1 cellular context compared by ENCODE assay signal in genomic region chr7:151679073-151679708, GRCh38.
TF ChIP-seq lines count a peak whose summit lies in the region.

No MANE protein-coding gene starts in this region.

TF ChIP-seq in A549, 52 proteins besides CTCF, POLR2A, EP300 and RAD21 (continued from another document):
- TF ChIP-seq, protein P1, sequence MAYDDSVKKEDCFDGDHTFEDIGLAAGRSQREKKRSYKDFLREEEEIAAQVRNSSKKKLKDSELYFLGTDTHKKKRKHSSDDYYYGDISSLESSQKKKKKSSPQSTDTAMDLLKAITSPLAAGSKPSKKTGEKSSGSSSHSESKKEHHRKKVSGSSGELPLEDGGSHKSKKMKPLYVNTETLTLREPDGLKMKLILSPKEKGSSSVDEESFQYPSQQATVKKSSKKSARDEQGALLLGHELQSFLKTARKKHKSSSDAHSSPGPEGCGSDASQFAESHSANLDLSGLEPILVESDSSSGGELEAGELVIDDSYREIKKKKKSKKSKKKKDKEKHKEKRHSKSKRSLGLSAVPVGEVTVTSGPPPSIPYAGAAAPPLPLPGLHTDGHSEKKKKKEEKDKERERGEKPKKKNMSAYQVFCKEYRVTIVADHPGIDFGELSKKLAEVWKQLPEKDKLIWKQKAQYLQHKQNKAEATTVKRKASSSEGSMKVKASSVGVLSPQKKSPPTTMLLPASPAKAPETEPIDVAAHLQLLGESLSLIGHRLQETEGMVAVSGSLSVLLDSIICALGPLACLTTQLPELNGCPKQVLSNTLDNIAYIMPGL (CRISPR knock-in tag; IDR thresholded peaks at IDR 0.05; ENCODE audit: borderline replicate concordance), result no peak
- TF ChIP-seq ZFP36 (IDR thresholded peaks at IDR 0.05; ENCODE audit: borderline replicate concordance, partially characterized antibody), result no peak
- no peak for TF ChIP-seq RARB (CRISPR knock-in tag; IDR thresholded peaks at IDR 0.05)
- TF ChIP-seq POLR2AphosphoS2 (conservative IDR thresholded peaks at IDR 0.05; ENCODE audit: low read length), result no peak
